14 cellular contexts compared by ENCODE assay signal in genomic region chr12:9662488-9662887, GRCh38.
DNase-seq lines count a peak whose midpoint lies in the region; ATAC-seq and TF ChIP-seq lines count a peak whose summit lies in the region.
"Had no signal": no experiment of that assay in that cellular context is flagged by ENCODE, and none has a peak within 500 bp of the region (broad histone marks: within the 10 kb centered on the region; RNA-seq: fewer than 3 reads in every experiment).

No MANE protein-coding gene starts in this region.

- no peak for DNase-seq in activated T-cell treated with anti-CD3 and anti-CD28 coated beads, Interleukin-2, amount 50 U/mL, for 24 hours
- no peak for DNase-seq in activated T-cell treated with anti-CD3 and anti-CD28 coated beads, Interleukin-2, amount 50 U/mL, for 1 hour
- DNase-seq in astrocyte of the hippocampus (ENCODE audit: low read depth, low spot score) (peak; percentile 44), NCI-H345 (lab: John Stamatoyannopoulos, UW) (no peak), NCI-H748 treated with DMSO at 0.1 percent for 48 hours (lab: John Stamatoyannopoulos, UW) (no peak)
- DNase-seq in stimulated activated effector memory CD8-positive, alpha-beta T cell treated with anti-CD3 and anti-CD28 coated beads, Interleukin-12 subunit alpha, Interleukin-12 subunit beta, amount 100 ng/mL, for 72 hours (ENCODE audit: low spot score in 2 of 2) = no peak
- DNase-seq: foreskin fibroblast, H7, MM.1S had no signal

- no peak for TF ChIP-seq CTCF in SU-DHL-6 (IDR thresholded peaks at IDR 0.05; ENCODE audit: insufficient read depth, low read length, poor library complexity, severe bottlenecking)

- no peaks in the 10 kb centered on the region for H3K79me2 ChIP-seq in SU-DHL-6 (ENCODE audit: insufficient read depth, low read length)

- H3K27ac ChIP-seq in SU-DHL-6 (ENCODE audit: low read depth, low read length) = peak overlapping the region; percentile 51
- H3K27ac ChIP-seq: neutrophil had no signal

- peak overlapping the region; percentile 75 for H3K27ac Mint-ChIP-seq in activated T-cell treated with anti-CD3 and anti-CD28 coated beads, Interleukin-2, amount 50 U/mL, for 24 hours
- peak overlapping the region; percentile 67 for H3K27ac Mint-ChIP-seq in stimulated activated effector memory CD8-positive, alpha-beta T cell treated with anti-CD3 and anti-CD28 coated beads, Interleukin-12 subunit alpha, Interleukin-12 subunit beta, amount 100 ng/mL, for 72 hours
- H3K27ac Mint-ChIP-seq: dendritic cell treated with granulocyte-macrophage colony-stimulating factor and Interleukin-4, amounts not matched to agents 40 ng/mL and 50 ng/mL, for 4 days had no signal

- H3K27me3 ChIP-seq in SU-DHL-6 (ENCODE audit: low read length) = no peaks in the 10 kb centered on the region
- H3K27me3 ChIP-seq: breast epithelium, neutrophil had no signal

- no peak overlapping the region for H3K4me3 ChIP-seq in SU-DHL-6 (ENCODE audit: insufficient read depth, low read length, poor library complexity, severe bottlenecking)
- H3K4me3 ChIP-seq: breast epithelium had no signal

- no peaks in the 10 kb centered on the region for H4K20me1 ChIP-seq in SU-DHL-6 (ENCODE audit: low read depth, low read length)

- H2AFZ ChIP-seq in SU-DHL-6 (ENCODE audit: low read depth, low read length, severe bottlenecking) = no peak overlapping the region

- 0 out of 2 replicates have a peak overlapping the region, but pooled peaks have one; percentile 21 for H3K9ac ChIP-seq in SU-DHL-6 (ENCODE audit: low read length)

- H3K4me2 ChIP-seq in SU-DHL-6 (ENCODE audit: low read depth, low read length, poor library complexity, severe bottlenecking) = no peak overlapping the region

- H3K9me3 Mint-ChIP-seq in activated T-cell treated with anti-CD3 and anti-CD28 coated beads, Interleukin-2, amount 50 U/mL, for 24 hours = peaks cover 23% of the 10 kb centered on the region
- H3K9me3 Mint-ChIP-seq in stimulated activated effector memory CD8-positive, alpha-beta T cell treated with anti-CD3 and anti-CD28 coated beads, Interleukin-12 subunit alpha, Interleukin-12 subunit beta, amount 100 ng/mL, for 72 hours = peaks cover 3% of the 10 kb centered on the region
- H3K9me3 Mint-ChIP-seq: dendritic cell treated with granulocyte-macrophage colony-stimulating factor and Interleukin-4, amounts not matched to agents 40 ng/mL and 50 ng/mL, for 4 days had no signal

- ATAC-seq in stimulated activated effector memory CD8-positive, alpha-beta T cell treated with anti-CD3 and anti-CD28 coated beads, Interleukin-12 subunit alpha, Interleukin-12 subunit beta, amount 100 ng/mL, for 72 hours = peak; percentile 38
- no peak for ATAC-seq in HG03565 (IDR thresholded peaks at IDR 0.05; ENCODE audit: unreplicated experiment)

- H3K4me3 Mint-ChIP-seq in activated T-cell treated with anti-CD3 and anti-CD28 coated beads, Interleukin-2, amount 50 U/mL, for 24 hours = no peak overlapping the region
- no peak overlapping the region for H3K4me3 Mint-ChIP-seq in stimulated activated effector memory CD8-positive, alpha-beta T cell treated with anti-CD3 and anti-CD28 coated beads, Interleukin-12 subunit alpha, Interleukin-12 subunit beta, amount 100 ng/mL, for 72 hours
- H3K4me3 Mint-ChIP-seq: dendritic cell treated with granulocyte-macrophage colony-stimulating factor and Interleukin-4, amounts not matched to agents 40 ng/mL and 50 ng/mL, for 4 days had no signal

- no peaks in the 10 kb centered on the region for H3K9me2 ChIP-seq in SU-DHL-6 (replicated peaks; ENCODE audit: insufficient read depth, low read length)

- H3F3A ChIP-seq in SU-DHL-6 (ENCODE audit: insufficient read depth) = peaks cover 4% of the 10 kb centered on the region; the same call in 1 of the 2 replicates

- peaks cover 94% of the 10 kb centered on the region for H3K36me3 Mint-ChIP-seq in activated T-cell treated with anti-CD3 and anti-CD28 coated beads, Interleukin-2, amount 50 U/mL, for 24 hours (ENCODE audit: low read depth)
- peaks cover 96% of the 10 kb centered on the region for H3K36me3 Mint-ChIP-seq in stimulated activated effector memory CD8-positive, alpha-beta T cell treated with anti-CD3 and anti-CD28 coated beads, Interleukin-12 subunit alpha, Interleukin-12 subunit beta, amount 100 ng/mL, for 72 hours

- H3K36me3 ChIP-seq in SU-DHL-6 (ENCODE audit: low read length) = peaks cover 6% of the 10 kb centered on the region; the same call in 1 of the 2 replicates
- H3K36me3 ChIP-seq: breast epithelium had no signal

- H3K9me3 ChIP-seq in SU-DHL-6 (ENCODE audit: insufficient read depth, low read length) = no peaks in the 10 kb centered on the region
- H3K9me3 ChIP-seq: breast epithelium, neutrophil had no signal

- peaks cover 88% of the 10 kb centered on the region for H3K4me1 Mint-ChIP-seq in activated T-cell treated with anti-CD3 and anti-CD28 coated beads, Interleukin-2, amount 50 U/mL, for 24 hours (ENCODE audit: low read depth)
- H3K4me1 Mint-ChIP-seq in stimulated activated effector memory CD8-positive, alpha-beta T cell treated with anti-CD3 and anti-CD28 coated beads, Interleukin-12 subunit alpha, Interleukin-12 subunit beta, amount 100 ng/mL, for 72 hours = peaks cover 42% of the 10 kb centered on the region

- no peaks in the 10 kb centered on the region for H3K27me3 Mint-ChIP-seq in activated T-cell treated with anti-CD3 and anti-CD28 coated beads, Interleukin-2, amount 50 U/mL, for 24 hours
- H3K27me3 Mint-ChIP-seq: dendritic cell treated with granulocyte-macrophage colony-stimulating factor and Interleukin-4, amounts not matched to agents 40 ng/mL and 50 ng/mL, for 4 days had no signal
